In genomic region chr9:69036319-69036718, GRCh38 we compare ENCODE assay signal across 9 cellular contexts. TPM values are rescaled to one million over a fixed set of nuclear protein-coding genes. Genes with fewer than 3 reads are reported as not detected.
A peak's percentile ranks its signal among the peaks of the same experiment; 100 is the strongest.
DNase-seq lines count a peak whose midpoint lies in the region; ATAC-seq and TF ChIP-seq lines count a peak whose summit lies in the region.
"Had no signal": no experiment of that assay in that cellular context is flagged by ENCODE, and none has a peak within 500 bp of the region (broad histone marks: within the 10 kb centered on the region; RNA-seq: fewer than 3 reads in every experiment).

No MANE protein-coding gene starts in this region.

- ATAC-seq in GM21786 (IDR thresholded peaks at IDR 0.05; ENCODE audit: unreplicated experiment) (peak; percentile 27), HG03469 (IDR thresholded peaks at IDR 0.05; ENCODE audit: unreplicated experiment) (no peak)

- CTCF ChIA-PET in mammary epithelial cell (lab: Charles Lee; ENCODE audit: low non-redundant PET) = interaction anchor here (0.7 to 1.0 kb wide), 2 partner anchors 179 to 895 kb away, joined by 4 to 35 read pairs; no protein-coding TSS in a partner anchor

- H2AFZ ChIP-seq in OCI-LY1 (ENCODE audit: low read length) (0 out of 2 replicates have a peak overlapping the region, but pooled peaks have one; percentile 15), mammary epithelial cell (ENCODE audit: low read depth, low read length) (peak overlapping the region; percentile 97)

- H3K4me2 ChIP-seq in OCI-LY1 (ENCODE audit: low read length) (peak overlapping the region; percentile 92), mammary epithelial cell (ENCODE audit: insufficient read depth, low read depth, low read length) (peak overlapping the region; percentile 86)

- H3K27me3 ChIP-seq in OCI-LY1 (ENCODE audit: insufficient read depth, low read length) = no peaks in the 10 kb centered on the region
- no peaks in the 10 kb centered on the region for H3K27me3 ChIP-seq in mammary epithelial cell (ENCODE audit: insufficient read depth, low read length)
- H3K27me3 ChIP-seq in suprapubic skin = no peaks in the 10 kb centered on the region

- peak overlapping the region; percentile 66 for H3K27ac ChIP-seq in OCI-LY1 (ENCODE audit: low read depth, low read length, poor library complexity, severe bottlenecking)
- H3K27ac ChIP-seq in mammary epithelial cell (ENCODE audit: insufficient read depth, low read depth, low read length) = peak overlapping the region; percentile 35
- H3K27ac ChIP-seq in suprapubic skin = peak overlapping the region; percentile 89

- dilution Hi-C loops in mammary epithelial cell (cut with HindIII; ENCODE audit: low sequenced_read_pairs) = no loop called here

- BruUV-seq in mammary epithelial cell (replicated peaks; lab: Mats Ljungman, UMichigan) = TSS peak; percentile 54

- TF ChIP-seq CTCF in OCI-LY1 (IDR thresholded peaks at IDR 0.05; ENCODE audit: low read length) (no peak), mammary epithelial cell (conservative IDR thresholded peaks at IDR 0.05 in 1 of 2, IDR thresholded peaks at IDR 0.05 in 1 of 2; ENCODE audit: extremely low read depth in 1 of 2, insufficient read depth in 1 of 2, low read depth in 1 of 2, low read length in 2 of 2) (no peak), lower leg skin (IDR thresholded peaks at IDR 0.05) (no peak), suprapubic skin (IDR thresholded peaks at IDR 0.05) (no peak)

- H3K9me3 ChIP-seq in OCI-LY1 (ENCODE audit: low read length) (no peaks in the 10 kb centered on the region), mammary epithelial cell (replicated peaks; ENCODE audit: insufficient read depth, low read length) (no peaks in the 10 kb centered on the region), suprapubic skin (no peaks in the 10 kb centered on the region)

- peak; percentile 17 for DNase-seq in COLO668 (lab: John Stamatoyannopoulos, UW; ENCODE audit: unreplicated experiment)
- DNase-seq in mammary epithelial cell = peak; percentile 32
- DNase-seq in lower leg skin (ENCODE audit: low spot score in 2 of 2) = no peak
- DNase-seq in suprapubic skin (ENCODE audit: low spot score in 2 of 2) = no peak
- no peak for DNase-seq in NCI-H345 (lab: John Stamatoyannopoulos, UW)

- intact Hi-C loops in mammary epithelial cell (cut with micrococcal nuclease) = loop anchor here (1.0 to 10.0 kb wide), 4 partner anchors 157 to 896 kb away; partner anchors contain the start of gene ENTREP1
- intact Hi-C loops in lower leg skin (cut with DNase I; ENCODE audit: low total_unique reads) = no loop called here

- H3K9ac ChIP-seq in OCI-LY1 (ENCODE audit: low read length) (peak overlapping the region; percentile 80), mammary epithelial cell (ENCODE audit: insufficient read depth, low read length) (peak overlapping the region; percentile 68)

- H4K20me1 ChIP-seq in OCI-LY1 (ENCODE audit: insufficient read depth, low read length) (no peaks in the 10 kb centered on the region), mammary epithelial cell (ENCODE audit: insufficient read depth, low read length) (no peaks in the 10 kb centered on the region)

- TF ChIP-seq POLR2A in lower leg skin (IDR thresholded peaks at IDR 0.05) (no peak), suprapubic skin (IDR thresholded peaks at IDR 0.05) (no peak)

- H3K36me3 ChIP-seq in OCI-LY1 (ENCODE audit: insufficient read depth, low read length) (no peaks in the 10 kb centered on the region), mammary epithelial cell (ENCODE audit: insufficient read depth, low read length) (no peaks in the 10 kb centered on the region), suprapubic skin (no peaks in the 10 kb centered on the region)

- no peaks in the 10 kb centered on the region for H3F3A ChIP-seq in OCI-LY1 (ENCODE audit: insufficient read depth, low read length)

- H3K4me1 ChIP-seq in OCI-LY1 (ENCODE audit: insufficient read depth, low read length, severe bottlenecking) (peaks cover 10% of the 10 kb centered on the region), mammary epithelial cell (ENCODE audit: insufficient read depth, low read length) (peaks cover 3% of the 10 kb centered on the region), suprapubic skin (peaks cover 12% of the 10 kb centered on the region)

- H3K79me2 ChIP-seq in OCI-LY1 (ENCODE audit: insufficient read depth, low read length) (peaks cover 10% of the 10 kb centered on the region; the same call in 1 of the 2 replicates), mammary epithelial cell (ENCODE audit: insufficient read depth, low read length) (peaks cover 42% of the 10 kb centered on the region)

- in situ Hi-C loops in mammary epithelial cell (cut with MboI; ENCODE audit: low sequenced_read_pairs in 2 of 2) = no loop called here

- H3K4me3 ChIP-seq in OCI-LY1 (ENCODE audit: low read depth, low read length, poor library complexity, severe bottlenecking) (peak overlapping the region; percentile 87), mammary epithelial cell (replicated peaks in 1 of 3; ENCODE audit: insufficient read depth in 1 of 3, low read depth in 2 of 3, low read length in 3 of 3) (peak overlapping the region; percentile 58 to 94 (median 91)), lower leg skin (ENCODE audit: low read depth, poor library complexity, severe bottlenecking) (peak overlapping the region; percentile 51), suprapubic skin (peak overlapping the region; percentile 86)

- TF ChIP-seq EP300 in suprapubic skin (IDR thresholded peaks at IDR 0.05) = no peak

- 4% methylated on average over 14 of the region's 14 CpGs for WGBS in mammary epithelial cell (ENCODE audit: low coverage, missing lambda C conversion rate)
- WGBS in lower leg skin, 2 donors = 5 to 9% methylated on average over 14 of the region's 14 CpGs
- 7% methylated on average over 14 of the region's 14 CpGs for WGBS in suprapubic skin

- no peaks in the 10 kb centered on the region for H3K9me2 ChIP-seq in OCI-LY1 (ENCODE audit: low read depth, low read length)

RNA-seq across cellular contexts. Expression of gene FXN, which starts 0.8 kb away (rescaled TPM):
- total RNA-seq in mammary epithelial cell = 10 to 100 TPM in 1 of 2 donors, 1 to 10 TPM in 1; 5.5 to 19.6 TPM
- 24.9 TPM for polyA plus RNA-seq in mammary epithelial cell
- 10.5 TPM for polyA minus RNA-seq in mammary epithelial cell
- total RNA-seq in lower leg skin = 1 to 10 TPM in 3 of 4 donors, under 1 TPM in 1; 0.17 to 5.6 (median 3.0) TPM
- total RNA-seq in suprapubic skin = 10 to 100 TPM in 1 of 4 donors, 1 to 10 TPM in 3; 2.3 to 11.1 (median 5.6) TPM

RNA-seq across cellular contexts. Expression of gene PRKACG, which starts 22.4 kb away (rescaled TPM):
- total RNA-seq in mammary epithelial cell (not detected), lower leg skin (not detected), suprapubic skin (not detected)
- polyA plus RNA-seq in mammary epithelial cell = not detected
- not detected for polyA minus RNA-seq in mammary epithelial cell
- total RNA-seq: M059J had no signal

Comparison
In these comparisons a context has a peak if more than half of its experiments do, and no peak if none do; other contexts are left out.
1. DNase-seq: peak in COLO668 (single experiment) and mammary epithelial cell (single experiment); none in lower leg skin (0 of 2), suprapubic skin (0 of 2) and NCI-H345 (single experiment).
2. H3K27ac ChIP-seq: peak in every context shown above with its lines; median percentile 89 in suprapubic skin; 66 in OCI-LY1; 35 in mammary epithelial cell.
3. Peak in every context shown above with its lines, with median percentiles within 50 percentile points of each other: H3K4me3 ChIP-seq.